Comparison of ENCODE assay signal across 10 cellular contexts in genomic region chr18:50644807-50645206, GRCh38.
DNase-seq lines count a peak whose midpoint lies in the region; ATAC-seq and TF ChIP-seq lines count a peak whose summit lies in the region.
"Had no signal": no experiment of that assay in that cellular context is flagged by ENCODE, and none has a peak within 500 bp of the region (broad histone marks: within the 10 kb centered on the region; RNA-seq: fewer than 3 reads in every experiment).

No MANE protein-coding gene starts in this region.

- intact Hi-C loops in A673 (cut with micrococcal nuclease; ENCODE audit: unreplicated experiment): no loop called here

- H3K27me3 ChIP-seq in A673 (replicated peaks; ENCODE audit: insufficient read depth, low read depth, low read length, poor library complexity): no peaks in the 10 kb centered on the region
- H3K27me3 ChIP-seq: BLaER1 treated with 17β-estradiol and CSF1 and Interleukin-3, amounts not matched to agents 10 nM and 100 nM had no signal

- no peaks in the 10 kb centered on the region for H3K4me1 ChIP-seq in A673 (ENCODE audit: insufficient read depth, low read length, poor library complexity, severe bottlenecking)

- DNase-seq in A673 (ENCODE audit: low spot score) (peak; percentile 14), HCEC 1CT (peak; percentile 7), SK-MEL-5 (ENCODE audit: low read depth, low spot score) (peak; percentile 80), iPS DF 19.7 (ENCODE audit: low read depth, low spot score) (peak; percentile 61), dedifferentiated amniotic fluid mesenchymal stem cell (ENCODE audit: extremely low spot score) (no peak)
- no peak for DNase-seq in effector CD8-positive, alpha-beta T cell (lab: John Stamatoyannopoulos, UW)

- no peak overlapping the region for H3K4me3 ChIP-seq in A673 (ENCODE audit: low read depth, low read length, poor library complexity, severe bottlenecking)
- H3K4me3 ChIP-seq: BLaER1 treated with 17β-estradiol and CSF1 and Interleukin-3, amounts not matched to agents 10 nM and 100 nM had no signal

- in situ Hi-C loops in SK-MEL-5 (cut with HindIII; ENCODE audit: low pct_unique_long_range_greater_than_20kb, low sequenced_read_pairs): no loop called here

- BruUV-seq in A673 (replicated peaks; lab: Mats Ljungman, UMichigan): no TSS peak

- CTCF ChIA-PET in A673 (lab: Charles Lee): interaction anchor here (0.6 kb wide), 1 partner anchor 517 kb away, joined by 4 read pairs; no protein-coding TSS in a partner anchor

- no peak for ATAC-seq in HG02759 (IDR thresholded peaks at IDR 0.05; ENCODE audit: unreplicated experiment)
- no peak for ATAC-seq in HG03175 (IDR thresholded peaks at IDR 0.05; ENCODE audit: unreplicated experiment)
- ATAC-seq: activated naive CD4-positive, alpha-beta T cell treated with anti-CD3 and anti-CD28 coated beads, Interleukin-2, amount 50 U/mL, for 72 hours had no signal

- no peaks in the 10 kb centered on the region for H3K9me3 ChIP-seq in A673 (ENCODE audit: low read depth, low read length, poor library complexity, severe bottlenecking)
- H3K9me3 ChIP-seq: BLaER1 treated with 17β-estradiol and CSF1 and Interleukin-3, amounts not matched to agents 10 nM and 100 nM had no signal

- no peaks in the 10 kb centered on the region for H3K36me3 ChIP-seq in A673 (ENCODE audit: insufficient read depth, low read length, poor library complexity, severe bottlenecking)
- H3K36me3 ChIP-seq: BLaER1 treated with 17β-estradiol and CSF1 and Interleukin-3, amounts not matched to agents 10 nM and 100 nM had no signal

- peak; percentile 44 for TF ChIP-seq CTCF in A673 (conservative IDR thresholded peaks at IDR 0.05; ENCODE audit: low read depth, low read length)

- POLR2A ChIA-PET in A673 (lab: Charles Lee; ENCODE audit: low non-redundant PET): no interaction called here

- H3K27ac ChIP-seq in A673 (ENCODE audit: low read depth, low read length, poor library complexity, severe bottlenecking): no peak overlapping the region
- H3K27ac ChIP-seq: BLaER1 treated with 17β-estradiol and CSF1 and Interleukin-3, amounts not matched to agents 10 nM and 100 nM had no signal

Comparison
In these comparisons a context has a peak if more than half of its experiments do, and no peak if none do; other contexts are left out.
1. DNase-seq: peak in A673 (single experiment), HCEC 1CT (single experiment), SK-MEL-5 (single experiment) and iPS DF 19.7 (single experiment); none in effector CD8-positive, alpha-beta T cell (single experiment) and dedifferentiated amniotic fluid mesenchymal stem cell (single experiment).